Comparison of ENCODE assay signal across 35 cellular contexts in the genomic region with DNA sequence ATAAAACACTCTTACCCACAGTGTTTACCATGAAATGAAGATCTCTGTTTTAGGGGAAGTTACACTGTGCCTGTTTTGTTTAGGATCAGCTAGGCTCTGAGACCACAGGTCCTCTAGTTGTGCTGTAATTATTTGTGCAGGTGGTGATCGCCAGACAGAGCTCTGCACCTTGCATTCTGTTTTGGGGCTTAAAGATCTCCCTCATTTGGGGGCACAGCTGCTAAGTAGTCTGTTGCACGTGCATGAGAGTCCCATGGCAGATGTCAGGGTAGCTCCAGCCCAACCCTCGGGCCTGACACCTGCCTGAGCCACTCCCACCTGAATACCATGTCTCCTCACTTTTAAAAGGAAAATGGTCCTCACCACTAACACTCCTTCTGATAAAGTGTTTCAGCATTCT. TPM values are rescaled to one million over a fixed set of nuclear protein-coding genes. Genes with fewer than 3 reads are reported as not detected.
DNase-seq lines count a peak whose midpoint lies in the region; ATAC-seq and TF ChIP-seq lines count a peak whose summit lies in the region.
"Had no signal": no experiment of that assay in that cellular context is flagged by ENCODE, and none has a peak within 500 bp of the region (broad histone marks: within the 10 kb centered on the region; RNA-seq: fewer than 3 reads in every experiment).

No MANE protein-coding gene starts in this region.

- TF ChIP-seq CTCF in GM23338 (conservative IDR thresholded peaks at IDR 0.05; ENCODE audit: low read depth in 2 of 2), result no peak

- no peak overlapping the region for H3K27ac Mint-ChIP-seq in GM23338
- no peak overlapping the region for H3K27ac Mint-ChIP-seq in activated naive CD8-positive, alpha-beta T cell treated with anti-CD3 and anti-CD28 coated beads, Interleukin-2, amount 50 U/mL, for 24 hours
- H3K27ac Mint-ChIP-seq: activated CD4-positive, alpha-beta memory T cell treated with anti-CD3 and anti-CD28 coated beads for 36 hours; activated naive CD4-positive, alpha-beta T cell treated with anti-CD3 and anti-CD28 coated beads for 36 hours; activated T-helper 1 cell treated with anti-CD3 and anti-CD28 coated beads, Interleukin-12 subunit alpha, Interleukin-12 subunit beta, Interleukin-2, Interleukin-4 antibody, amounts not matched to agents 30 ng/mL and 10 ng/mL and 1 ng/mL, durations not matched to agents 14 hours and 24 hours and 36 hours; B cell; brain; CD8-positive, alpha-beta memory T cell; stimulated activated naive CD8-positive, alpha-beta T cell treated with anti-CD3 and anti-CD28 coated beads, Interleukin-15, amount 100 ng/mL, for 72 hours; T-helper 1 cell treated with Interleukin-12 subunit alpha and Interleukin-12 subunit beta and Interleukin-4 antibody, amounts not matched to agents 30 μg/mL and 1 μg/mL, for 36 hours had no signal

- no peak overlapping the region for H3K4me3 ChIP-seq in GM23338
- H3K4me3 ChIP-seq: gastrocnemius medialis, hepatocyte, pancreas, SK-N-MC, skin epidermis had no signal

- no peaks in the 10 kb centered on the region for H4K20me1 ChIP-seq in GM23338 (replicated peaks; ENCODE audit: insufficient read depth)

- H3K27me3 Mint-ChIP-seq in GM23338 (ENCODE audit: insufficient read depth, low read depth, poor library complexity), result peaks cover under 1% of the 10 kb centered on the region
- no peaks in the 10 kb centered on the region for H3K27me3 Mint-ChIP-seq in activated naive CD8-positive, alpha-beta T cell treated with anti-CD3 and anti-CD28 coated beads, Interleukin-2, amount 50 U/mL, for 24 hours
- H3K27me3 Mint-ChIP-seq: activated CD4-positive, alpha-beta memory T cell treated with anti-CD3 and anti-CD28 coated beads for 36 hours; stimulated activated naive CD8-positive, alpha-beta T cell treated with anti-CD3 and anti-CD28 coated beads, Interleukin-15, amount 100 ng/mL, for 72 hours had no signal

- H3K9me3 Mint-ChIP-seq in GM23338, result no peaks in the 10 kb centered on the region
- H3K9me3 Mint-ChIP-seq in activated naive CD8-positive, alpha-beta T cell treated with anti-CD3 and anti-CD28 coated beads, Interleukin-2, amount 50 U/mL, for 24 hours, result no peaks in the 10 kb centered on the region
- H3K9me3 Mint-ChIP-seq: activated CD4-positive, alpha-beta memory T cell treated with anti-CD3 and anti-CD28 coated beads for 36 hours; activated naive CD4-positive, alpha-beta T cell treated with anti-CD3 and anti-CD28 coated beads for 36 hours; activated T-helper 1 cell treated with anti-CD3 and anti-CD28 coated beads, Interleukin-12 subunit alpha, Interleukin-12 subunit beta, Interleukin-2, Interleukin-4 antibody, amounts not matched to agents 30 ng/mL and 10 ng/mL and 1 ng/mL, durations not matched to agents 14 hours and 24 hours and 36 hours; CD8-positive, alpha-beta memory T cell; neural crest cell; stimulated activated naive CD8-positive, alpha-beta T cell treated with anti-CD3 and anti-CD28 coated beads, Interleukin-15, amount 100 ng/mL, for 72 hours; T-helper 1 cell treated with Interleukin-12 subunit alpha and Interleukin-12 subunit beta and Interleukin-4 antibody, amounts not matched to agents 30 μg/mL and 1 μg/mL, for 36 hours had no signal

- H3K27ac ChIP-seq in GM23338 (ENCODE audit: low read depth), result no peak overlapping the region
- H3K27ac ChIP-seq: gastrocnemius medialis, hepatocyte, KMS-11, pancreas, RWPE1, SK-N-MC, skin epidermis had no signal

- no peaks in the 10 kb centered on the region for H3K27me3 ChIP-seq in GM23338 (ENCODE audit: insufficient read depth)
- H3K27me3 ChIP-seq: gastrocnemius medialis, pancreas had no signal

- no peak overlapping the region for H3K4me3 Mint-ChIP-seq in GM23338
- no peak overlapping the region for H3K4me3 Mint-ChIP-seq in activated naive CD8-positive, alpha-beta T cell treated with anti-CD3 and anti-CD28 coated beads, Interleukin-2, amount 50 U/mL, for 24 hours
- H3K4me3 Mint-ChIP-seq: activated CD4-positive, alpha-beta memory T cell treated with anti-CD3 and anti-CD28 coated beads for 36 hours; activated naive CD4-positive, alpha-beta T cell treated with anti-CD3 and anti-CD28 coated beads for 36 hours; activated T-helper 1 cell treated with anti-CD3 and anti-CD28 coated beads, Interleukin-12 subunit alpha, Interleukin-12 subunit beta, Interleukin-2, Interleukin-4 antibody, amounts not matched to agents 30 ng/mL and 10 ng/mL and 1 ng/mL, durations not matched to agents 14 hours and 24 hours and 36 hours; B cell; brain; CD8-positive, alpha-beta memory T cell; neural crest cell; stimulated activated naive CD8-positive, alpha-beta T cell treated with anti-CD3 and anti-CD28 coated beads, Interleukin-15, amount 100 ng/mL, for 72 hours; T-helper 1 cell treated with Interleukin-12 subunit alpha and Interleukin-12 subunit beta and Interleukin-4 antibody, amounts not matched to agents 30 μg/mL and 1 μg/mL, for 36 hours had no signal

- no peak overlapping the region for H3K4me2 ChIP-seq in GM23338
- H3K4me2 ChIP-seq: hepatocyte, KMS-11 had no signal

- no peaks in the 10 kb centered on the region for H3K79me2 ChIP-seq in GM23338 (replicated peaks; ENCODE audit: insufficient read depth)
- H3K79me2 ChIP-seq: hepatocyte had no signal

- peak; percentile 27; the same call in 1 of the 3 replicates for ATAC-seq in GM23338
- no peak for ATAC-seq in activated naive CD8-positive, alpha-beta T cell treated with anti-CD3 and anti-CD28 coated beads, Interleukin-2, amount 50 U/mL, for 24 hours
- ATAC-seq: activated CD4-positive, CD25-positive, alpha-beta regulatory T cell treated with anti-CD3 and anti-CD28 coated beads, Interleukin-2, amount 50 U/mL, for 24 hours; gastrocnemius medialis; left colon; pancreas; stimulated activated naive CD8-positive, alpha-beta T cell treated with anti-CD3 and anti-CD28 coated beads, Interleukin-15, amount 100 ng/mL, for 72 hours had no signal

- no peaks in the 10 kb centered on the region for H3K36me3 Mint-ChIP-seq in GM23338 (ENCODE audit: low read depth)
- no peaks in the 10 kb centered on the region for H3K36me3 Mint-ChIP-seq in activated naive CD8-positive, alpha-beta T cell treated with anti-CD3 and anti-CD28 coated beads, Interleukin-2, amount 50 U/mL, for 24 hours (ENCODE audit: low read depth)
- H3K36me3 Mint-ChIP-seq: activated CD4-positive, alpha-beta memory T cell treated with anti-CD3 and anti-CD28 coated beads for 36 hours; brain had no signal

- no peaks in the 10 kb centered on the region for H3K9me2 ChIP-seq in GM23338 (ENCODE audit: insufficient read depth)

- no peaks in the 10 kb centered on the region for H3K4me1 ChIP-seq in GM23338 (ENCODE audit: insufficient read depth)
- H3K4me1 ChIP-seq: gastrocnemius medialis, pancreas had no signal

- no peaks in the 10 kb centered on the region for H3F3A ChIP-seq in GM23338 (replicated peaks; ENCODE audit: low read depth)

- H3K4me1 Mint-ChIP-seq in GM23338, result no peaks in the 10 kb centered on the region
- peaks cover 15% of the 10 kb centered on the region for H3K4me1 Mint-ChIP-seq in activated naive CD8-positive, alpha-beta T cell treated with anti-CD3 and anti-CD28 coated beads, Interleukin-2, amount 50 U/mL, for 24 hours
- H3K4me1 Mint-ChIP-seq: brain; CD8-positive, alpha-beta memory T cell; neural crest cell had no signal

- H3K36me3 ChIP-seq in GM23338 (ENCODE audit: insufficient read depth), result no peaks in the 10 kb centered on the region
- H3K36me3 ChIP-seq: gastrocnemius medialis, pancreas had no signal

- H2AFZ ChIP-seq in GM23338, result peak overlapping the region; percentile 56; the same call in 1 of the 2 replicates
- H2AFZ ChIP-seq: hepatocyte had no signal

- DNase-seq in NCI-H748 (lab: John Stamatoyannopoulos, UW; ENCODE audit: unreplicated experiment) (peak; percentile 7), NCI-H748 treated with DMSO at 0.1 percent for 48 hours (lab: John Stamatoyannopoulos, UW) (no peak), GM23338 (ENCODE audit: low spot score) (peak; percentile 12), NAMALWA (ENCODE audit: low spot score) (peak; percentile 92), germinal center (ENCODE audit: low spot score) (peak; percentile 67), OCI-M2 (lab: John Stamatoyannopoulos, UW; ENCODE audit: unreplicated experiment) (no peak), midbrain (lab: John Stamatoyannopoulos, UW) (no peak)
- no peak for DNase-seq in activated naive CD8-positive, alpha-beta T cell treated with anti-CD3 and anti-CD28 coated beads, Interleukin-2, amount 50 U/mL, for 24 hours
- DNase-seq: activated CD4-positive, alpha-beta memory T cell treated with anti-CD3 and anti-CD28 coated beads for 36 hours; activated CD8-positive, alpha-beta memory T cell treated with anti-CD3 and anti-CD28 coated beads, Interleukin-2, amount 50 U/mL, for 4 hours; activated naive CD4-positive, alpha-beta T cell treated with anti-CD3 and anti-CD28 coated beads for 36 hours; CD8-positive, alpha-beta memory T cell; cerebellar nuclear complex; DMS53; gastrocnemius medialis; left colon; mammary epithelial cell; NCI-H1930; NK-92 treated with Interleukin-12 subunit alpha and Interleukin-12 subunit beta, amount 100 ng/mL, for 24 hours; pancreas; retina; stimulated activated naive CD8-positive, alpha-beta T cell treated with anti-CD3 and anti-CD28 coated beads, Interleukin-15, amount 100 ng/mL, for 72 hours had no signal

RNA-seq across cellular contexts. Expression of gene C3orf20, which starts 12.4 kb away (rescaled TPM):
- not detected in 2 replicates for total RNA-seq in GM23338 (2014; rRNA removed; shearing (Covaris generic))
- polyA plus RNA-seq in GM23338 (2016; fragmentation: Nextera tagmentation; extraction: Ambion mirVana), result not detected in 2 replicates
- total RNA-seq: dermis microvascular lymphatic vessel endothelial cell, H4 had no signal
- polyA plus RNA-seq: CD8-positive, alpha-beta memory T cell; hepatocyte; mammary epithelial cell had no signal

RNA-seq across cellular contexts. Expression of gene CCDC174, which starts 35.8 kb away (rescaled TPM):
- total RNA-seq in GM23338 (2014; rRNA removed; shearing (Covaris generic)), result 9.2 and 11.2 TPM in 2 replicates
- polyA plus RNA-seq in GM23338 (2016; fragmentation: Nextera tagmentation; extraction: Ambion mirVana), result 46.3 and 48.6 TPM in 2 replicates

Comparison
In these comparisons a context has a peak if more than half of its experiments do, and no peak if none do; other contexts are left out.
1. DNase-seq: peak in NCI-H748 (single experiment), GM23338 (single experiment), NAMALWA (single experiment) and germinal center (single experiment); none in NCI-H748 treated with DMSO at 0.1 percent for 48 hours (single experiment), OCI-M2 (single experiment), midbrain (single experiment) and activated naive CD8-positive, alpha-beta T cell treated with anti-CD3 and anti-CD28 coated beads, Interleukin-2, amount 50 U/mL, for 24 hours (single experiment).